Comparison of ENCODE assay signal across 11 cellular contexts in genomic region chr12:7850099-7850498, GRCh38. TPM values are rescaled to one million over a fixed set of nuclear protein-coding genes. Genes with fewer than 3 reads are reported as not detected.
DNase-seq lines count a peak whose midpoint lies in the region; ATAC-seq, FAIRE-seq and TF ChIP-seq lines count a peak whose summit lies in the region.
"Not testable (repeated sequence)": the region's sequence is repeated elsewhere in the genome, so short reads cannot be mapped to it uniquely, and the experiment has no call there.
"Had no signal": no experiment of that assay in that cellular context is flagged by ENCODE, and none has a peak within 500 bp of the region (broad histone marks: within the 10 kb centered on the region; RNA-seq: fewer than 3 reads in every experiment).

No MANE protein-coding gene starts in this region.

- not testable (repeated sequence) for H2BK15ac ChIP-seq in H1 (ENCODE audit: low read length); mesendoderm (replicated peaks; ENCODE audit: low read depth)

- H4K91ac ChIP-seq in H1 (replicated peaks; ENCODE audit: insufficient read length, low read length): not testable (repeated sequence)

- peak; percentile 65 for FAIRE-seq in HTR-8/SVneo (lab: Jason Lieb, UNC)
- FAIRE-seq in H1 (lab: Jason Lieb, UNC): not testable (repeated sequence)

- H4K20me1 ChIP-seq in H1 (replicated peaks in 1 of 2; ENCODE audit: control insufficient read depth in 1 of 2, insufficient read depth in 2 of 2, low read length in 2 of 2); neural progenitor cell (ENCODE audit: low read depth): not testable (repeated sequence)

- not testable (repeated sequence) for ATAC-seq in WTC11

- H3K4me1 Mint-ChIP-seq in Caco-2 (ENCODE audit: low read depth, unreplicated experiment): peaks cover 63% of the 10 kb centered on the region
- peaks cover 59% of the 10 kb centered on the region for H3K4me1 Mint-ChIP-seq in WTC11
- peaks cover 29% of the 10 kb centered on the region for H3K4me1 Mint-ChIP-seq in neural progenitor cell
- H3K4me1 Mint-ChIP-seq in type B pancreatic cell (ENCODE audit: unreplicated experiment): not testable (repeated sequence)

- H3K27ac Mint-ChIP-seq in Caco-2 (ENCODE audit: unreplicated experiment) (peak overlapping the region; percentile 95), WTC11 (peak overlapping the region; percentile 75), neural progenitor cell (peak overlapping the region; percentile 8), type B pancreatic cell (peak overlapping the region; percentile 80)

- not testable (repeated sequence) for H3K9me3 ChIP-seq in Caco-2; H1 (ENCODE audit: insufficient read depth in 2 of 2, low read depth in 1 of 2, low read length in 1 of 2); neural progenitor cell (ENCODE audit: low read depth)

- not testable (repeated sequence) for H3K9ac ChIP-seq in H1 (replicated peaks in 1 of 4; ENCODE audit: extremely low read depth in 1 of 4, low read depth in 3 of 4, low read length in 3 of 4); mesendoderm (ENCODE audit: low read length); neural progenitor cell

- peak overlapping the region; percentile 86; the same call in 1 of the 2 replicates for H2BK20ac ChIP-seq in H1 (ENCODE audit: low read length)

- H3K36me3 Mint-ChIP-seq in Caco-2 (ENCODE audit: insufficient read depth, unreplicated experiment): peaks cover 92% of the 10 kb centered on the region
- peaks cover 12% of the 10 kb centered on the region; the same call in 1 of the 2 replicates for H3K36me3 Mint-ChIP-seq in WTC11
- not testable (repeated sequence) for H3K36me3 Mint-ChIP-seq in neural progenitor cell, type B pancreatic cell

- not testable (repeated sequence) for H3K14ac ChIP-seq in H1 (ENCODE audit: insufficient read length)

- H3F3A ChIP-seq in neural progenitor cell (ENCODE audit: low read depth): peaks cover 16% of the 10 kb centered on the region

- not testable (repeated sequence) for H4K5ac ChIP-seq in H1 (ENCODE audit: insufficient read length, low read depth, low read length); mesendoderm (ENCODE audit: low read length)

- peak overlapping the region; percentile 48; the same call in 1 of the 2 replicates for H2AK5ac ChIP-seq in H1 (ENCODE audit: low read depth, low read length)
- H2AK5ac ChIP-seq in mesendoderm (ENCODE audit: low read length): not testable (repeated sequence)

- CTCF ChIA-PET in Caco-2 (lab: Charles Lee): interaction anchor here (1.4 to 2.2 kb wide), 2 partner anchors 15 to 18 kb away, joined by 3 to 16 read pairs; no protein-coding TSS in a partner anchor
- CTCF ChIA-PET in WTC11 (lab: Charles Lee): not testable (repeated sequence)
- CTCF ChIA-PET in H1 (lab: Charles Lee; ENCODE audit: partially characterized antibody): interaction anchor here (0.6 to 1.6 kb wide), 3 partner anchors 9 to 133 kb away, joined by 3 to 4 read pairs (median 3); no protein-coding TSS in a partner anchor

- not testable (repeated sequence) for BruUV-seq in Caco-2 (replicated peaks; lab: Mats Ljungman, UMichigan)

- WGBS in H1 (ENCODE audit: extremely low coverage in 1 of 2, insufficient coverage in 1 of 2, insufficient read length in 1 of 2, insufficient replicate concordance in 2 of 2, low coverage in 1 of 2, low lambda C conversion rate in 2 of 2, missing lambda C conversion rate in 1 of 2), 2 experiments: 94% methylated on average over 5 of the region's 5 CpGs; no CpG with 5 or more reads in 1 of the 2 experiments
- WGBS in mesendoderm (ENCODE audit: extremely low coverage, insufficient coverage, low lambda C conversion rate): no CpG with 5 or more reads among the region's 5 CpGs

- not testable (repeated sequence) for H3K4me3 ChIP-seq in Caco-2 (ENCODE audit: low read depth, low read length); H1 (ENCODE audit: extremely low read depth in 1 of 4, insufficient read depth in 2 of 4, low read depth in 3 of 4, low read length in 4 of 4); mesendoderm (ENCODE audit: low read length); neural progenitor cell

- not testable (repeated sequence) for H3K23ac ChIP-seq in H1 (ENCODE audit: insufficient read length); mesendoderm (ENCODE audit: low read length)

- H4K8ac ChIP-seq in H1 (ENCODE audit: extremely low read depth, insufficient read depth, low read length); mesendoderm (ENCODE audit: low read depth, low read length): not testable (repeated sequence)

- not testable (repeated sequence) for H3K18ac ChIP-seq in H1 (ENCODE audit: extremely low read depth, low read length)
- H3K18ac ChIP-seq in mesendoderm (ENCODE audit: low read length): peak overlapping the region; percentile 32

- not testable (repeated sequence) for H3K4ac ChIP-seq in H1 (replicated peaks; ENCODE audit: insufficient read length, low read depth, low read length)
- H3K4ac ChIP-seq in mesendoderm (ENCODE audit: low read depth, low read length): peak overlapping the region; percentile 70

- H2BK5ac ChIP-seq in H1 (ENCODE audit: low read depth, low read length): peak overlapping the region; percentile 71; the same call in 1 of the 2 replicates
- not testable (repeated sequence) for H2BK5ac ChIP-seq in mesendoderm (ENCODE audit: low read length)

- H3K56ac ChIP-seq in H1 (replicated peaks; ENCODE audit: insufficient read length, low read depth, low read length); mesendoderm (ENCODE audit: low read length): not testable (repeated sequence)

- H3K4me1 ChIP-seq in Caco-2 (peaks cover 80% of the 10 kb centered on the region), neural progenitor cell (peaks cover 30% of the 10 kb centered on the region)
- not testable (repeated sequence) for H3K4me1 ChIP-seq in H1 (replicated peaks in 1 of 4; ENCODE audit: control insufficient read depth in 3 of 4, insufficient read depth in 4 of 4, low read length in 3 of 4); mesendoderm (ENCODE audit: control insufficient read depth, low read depth, low read length)

- not testable (repeated sequence) for TF ChIP-seq EP300 in H1 (IDR thresholded peaks at IDR 0.05; ENCODE audit: borderline replicate concordance in 1 of 2, low read depth in 2 of 2, low read length in 2 of 2)

- H3K79me2 ChIP-seq in H1 (ENCODE audit: control insufficient read depth in 1 of 2, insufficient read depth in 2 of 2, low read length in 2 of 2); mesendoderm (ENCODE audit: control insufficient read depth, insufficient read depth, low read length); neural progenitor cell (ENCODE audit: low read depth): not testable (repeated sequence)

- not testable (repeated sequence) for H3K27me3 ChIP-seq in Caco-2 (replicated peaks; ENCODE audit: control insufficient read depth, insufficient read depth, low read length); H1 (replicated peaks in 1 of 4; ENCODE audit: control insufficient read depth in 3 of 4, extremely low read depth in 1 of 4, insufficient read depth in 3 of 4, low read length in 3 of 4); mesendoderm (ENCODE audit: insufficient read depth, low read length, poor library complexity); neural progenitor cell

- H3K23me2 ChIP-seq in H1 (ENCODE audit: low read depth, low read length): not testable (repeated sequence)

- H3K4me2 ChIP-seq in H1 (ENCODE audit: insufficient read depth in 1 of 2, low read depth in 2 of 2, low read length in 2 of 2); mesendoderm (ENCODE audit: low read length); neural progenitor cell: not testable (repeated sequence)

- not testable (repeated sequence) for TF ChIP-seq POLR2A in H1 (IDR thresholded peaks at IDR 0.05; ENCODE audit: control extremely low read depth in 1 of 2, low read depth in 2 of 2, low read length in 2 of 2)

- POLR2A ChIA-PET in Caco-2 (lab: Charles Lee): interaction anchor here (0.5 to 2.2 kb wide), 4 partner anchors 13 to 132 kb away, joined by 3 to 29 read pairs (median 6); no protein-coding TSS in a partner anchor
- POLR2A ChIA-PET in WTC11 (lab: Charles Lee): interaction anchor here (0.6 kb wide), 1 partner anchor 12 kb away, joined by 3 read pairs; no protein-coding TSS in a partner anchor
- POLR2A ChIA-PET in H1 (lab: Charles Lee; ENCODE audit: partially characterized antibody): not testable (repeated sequence)

- H2BK12ac ChIP-seq in H1 (ENCODE audit: low read depth, low read length): peak overlapping the region; percentile 98

- DNase-seq in Caco-2; HTR-8/SVneo (ENCODE audit: insufficient read length, low spot score); WTC11 (ENCODE audit: low spot score); H1 (ENCODE audit: low read depth in 1 of 2, low spot score in 2 of 2); mesendoderm; neural progenitor cell (ENCODE audit: low spot score); type B pancreatic cell (ENCODE audit: extremely low spot score, unreplicated experiment): not testable (repeated sequence)

- H3K27me3 Mint-ChIP-seq in Caco-2 (ENCODE audit: insufficient read depth, unreplicated experiment); WTC11 (ENCODE audit: low read depth); neural progenitor cell (ENCODE audit: insufficient read depth, low read depth); type B pancreatic cell: not testable (repeated sequence)

- not testable (repeated sequence) for H3K36me3 ChIP-seq in Caco-2 (ENCODE audit: control insufficient read depth, insufficient read depth, low read length); H1 (ENCODE audit: control insufficient read depth in 2 of 4, insufficient read depth in 4 of 4, low read length in 3 of 4); mesendoderm (ENCODE audit: control insufficient read depth, insufficient read depth, low read length); neural progenitor cell

- not testable (repeated sequence) for H3K79me1 ChIP-seq in H1 (ENCODE audit: low read depth, low read length); mesendoderm (ENCODE audit: low read length)

- not testable (repeated sequence) for TF ChIP-seq RAD21 in H1 (IDR thresholded peaks at IDR 0.05 in 1 of 2, conservative IDR thresholded peaks at IDR 0.05 in 1 of 2; ENCODE audit: low read depth in 2 of 2, low read length in 2 of 2)

- not testable (repeated sequence) for H2AFZ ChIP-seq in H1 (ENCODE audit: low read length); neural progenitor cell (replicated peaks)

- H2BK120ac ChIP-seq in H1 (replicated peaks; ENCODE audit: low read depth, low read length): not testable (repeated sequence)
- peak overlapping the region; percentile 86 for H2BK120ac ChIP-seq in mesendoderm (ENCODE audit: low read depth, low read length)

- intact Hi-C loops in Caco-2 (cut with micrococcal nuclease; ENCODE audit: unreplicated experiment): loop anchor here (5.0 kb wide), 1 partner anchor 143 kb away; no protein-coding TSS in a partner anchor

- H3K27ac ChIP-seq in H1 (ENCODE audit: low read depth, low read length); mesendoderm (ENCODE audit: low read depth, low read length); neural progenitor cell: not testable (repeated sequence)

- H3K4me3 Mint-ChIP-seq in Caco-2 (ENCODE audit: unreplicated experiment) (peak overlapping the region; percentile 19), type B pancreatic cell (peak overlapping the region; percentile 53)
- not testable (repeated sequence) for H3K4me3 Mint-ChIP-seq in WTC11, neural progenitor cell

- not testable (repeated sequence) for TF ChIP-seq CTCF in Caco-2 (IDR thresholded peaks at IDR 0.05; ENCODE audit: insufficient read depth in 1 of 2, low read depth in 1 of 2, low read length in 1 of 2, severe bottlenecking in 1 of 2, unreplicated experiment in 1 of 2); WTC11 (IDR thresholded peaks at IDR 0.05); H1 (IDR thresholded peaks at IDR 0.05; ENCODE audit: control extremely low read depth in 1 of 3, insufficient read depth in 1 of 3, low read depth in 1 of 3, low read length in 3 of 3); neural progenitor cell (IDR thresholded peaks at IDR 0.05); type B pancreatic cell (conservative IDR thresholded peaks at IDR 0.05)

- H3K9me3 Mint-ChIP-seq in Caco-2 (ENCODE audit: unreplicated experiment); WTC11; neural progenitor cell; type B pancreatic cell: not testable (repeated sequence)

RNA-seq across cellular contexts. Expression of gene SLC2A14, which starts 22.6 kb away (rescaled TPM):
- 129 and 141 TPM in 2 replicates for total RNA-seq in Caco-2 (2022)
- 24.4 to 28.8 TPM (median 26.7 TPM) in 3 replicates for total RNA-seq in WTC11 (2021)
- total RNA-seq in H1 (2021; fragmentation: NEBNext Ultra II Directional; extraction: Animal tissue kit (Norgen Biotek cat#: 25700)): 18.2 and 19.3 TPM in 2 replicates
- polyA plus RNA-seq in H1 (2011; rRNA removed): 10.1 and 11.1 TPM in 2 replicates
- 10.7 TPM for polyA plus RNA-seq in H1 (2011; cell fraction: cytosol; rRNA removed)
- polyA plus RNA-seq in H1 (2011; cell fraction: nucleus; rRNA removed): 6.0 TPM
- 9.0 to 20.2 TPM (median 14.2 TPM) in 4 replicates for polyA plus RNA-seq in H1 (2012, experiment 1 of 2)
- 6.3 TPM for polyA plus RNA-seq in H1 (2012, experiment 2 of 2)
- 9.7 TPM for polyA plus RNA-seq in H1 (2013, experiment 1 of 2)
- polyA plus RNA-seq in H1 (2013, experiment 2 of 2): 8.7 TPM
- polyA minus RNA-seq in H1 (2011; rRNA and poly(A)+ RNA removed): 10.8 and 15.7 TPM in 2 replicates
- 15.4 TPM for polyA minus RNA-seq in H1 (2011; cell fraction: cytosol; rRNA and poly(A)+ RNA removed)
- 4.7 TPM for polyA minus RNA-seq in H1 (2011; cell fraction: nucleus; rRNA and poly(A)+ RNA removed)
- 10.5 TPM for polyA plus RNA-seq in mesendoderm (2013, experiment 1 of 2)
- polyA plus RNA-seq in mesendoderm (2013, experiment 2 of 2): 9.8 TPM
- total RNA-seq in neural progenitor cell (ENCODE audit: low replicate concordance): 0.46 and 0.49 TPM in 2 replicates
- total RNA-seq in type B pancreatic cell (ENCODE audit: low replicate concordance): 7.0 and 50.0 TPM in 2 replicates
- total RNA-seq: A172, Daoy, G401 had no signal
- polyA plus RNA-seq: BJ had no signal

Comparison
In these comparisons a context has a peak if more than half of its experiments do, and no peak if none do; other contexts are left out.
1. H3K27ac Mint-ChIP-seq: peak in every context shown above with its lines; median percentile 95 in Caco-2; 80 in type B pancreatic cell; 75 in WTC11; 8 in neural progenitor cell.